In genomic region chr17:50676065-50676975, GRCh38 we compare ENCODE assay signal across 14 cellular contexts. TPM values are rescaled to one million over a fixed set of nuclear protein-coding genes. Genes with fewer than 3 reads are reported as not detected.
DNase-seq lines count a peak whose midpoint lies in the region; ATAC-seq, FAIRE-seq and TF ChIP-seq lines count a peak whose summit lies in the region.
"Had no signal": no experiment of that assay in that cellular context is flagged by ENCODE, and none has a peak within 500 bp of the region (broad histone marks: within the 10 kb centered on the region; RNA-seq: fewer than 3 reads in every experiment).

No MANE protein-coding gene starts in this region.

- CTCF ChIA-PET in PC-3 (lab: Charles Lee) = interaction anchor here (0.6 kb wide), 1 partner anchor 29 kb away, joined by 6 read pairs; no protein-coding TSS in a partner anchor

- ATAC-seq in PC-3 (no peak), mucosa of descending colon (peak; percentile 45), GM18520 (IDR thresholded peaks at IDR 0.05; ENCODE audit: unreplicated experiment) (no peak), GM18517 (IDR thresholded peaks at IDR 0.05; ENCODE audit: unreplicated experiment) (no peak), GM19035 (IDR thresholded peaks at IDR 0.05; ENCODE audit: unreplicated experiment) (no peak)

- no peaks in the 10 kb centered on the region for H4K20me1 ChIP-seq in PC-3 (ENCODE audit: low read length)

- TF ChIP-seq CTCF in PC-3 (conservative IDR thresholded peaks at IDR 0.05; ENCODE audit: low read depth, low read length) (no peak; the same call in 1 of the 2 replicates), endodermal cell (conservative IDR thresholded peaks at IDR 0.05) (no peak), mucosa of descending colon (IDR thresholded peaks at IDR 0.05) (no peak)

- peak; percentile 88 for FAIRE-seq in urothelium cell line (lab: Jason Lieb, UNC)
- FAIRE-seq: K562 had no signal

- H3K4me1 ChIP-seq in PC-3 (ENCODE audit: insufficient read depth, low read length) (peaks cover 21% of the 10 kb centered on the region), endodermal cell (ENCODE audit: control insufficient read depth, insufficient read depth, low read length) (no peaks in the 10 kb centered on the region), mucosa of descending colon (ENCODE audit: low read depth) (peaks cover 23% of the 10 kb centered on the region)

- H3K4me3 Mint-ChIP-seq in endodermal cell = no peak overlapping the region
- H3K4me3 Mint-ChIP-seq: CD8-positive, alpha-beta memory T cell had no signal

- no peak overlapping the region for H3K4me2 ChIP-seq in PC-3 (ENCODE audit: low read length)

- H3K9me3 ChIP-seq in PC-3 (ENCODE audit: low read length) = no peaks in the 10 kb centered on the region
- H3K9me3 ChIP-seq in endodermal cell (ENCODE audit: control insufficient read depth, low read length) = no peaks in the 10 kb centered on the region
- H3K9me3 ChIP-seq in mucosa of descending colon = no peaks in the 10 kb centered on the region
- H3K9me3 ChIP-seq: HAP-1 had no signal

- no peak overlapping the region for H3K4me3 ChIP-seq in PC-3 (ENCODE audit: low read length)
- H3K4me3 ChIP-seq in endodermal cell (ENCODE audit: low read length) = no peak overlapping the region
- no peak overlapping the region for H3K4me3 ChIP-seq in mucosa of descending colon
- H3K4me3 ChIP-seq: HAP-1, K562 had no signal

- H3K36me3 Mint-ChIP-seq in endodermal cell (ENCODE audit: low read depth) = no peaks in the 10 kb centered on the region
- H3K36me3 Mint-ChIP-seq: CD8-positive, alpha-beta memory T cell had no signal

- no peak overlapping the region for H3K27ac ChIP-seq in PC-3 (ENCODE audit: low read length)
- H3K27ac ChIP-seq in endodermal cell (ENCODE audit: low read depth, low read length) = no peak overlapping the region
- H3K27ac ChIP-seq: HL-60 had no signal

- no peaks in the 10 kb centered on the region for H3K27me3 Mint-ChIP-seq in endodermal cell (ENCODE audit: insufficient read depth)

- H3K79me2 ChIP-seq in PC-3 (ENCODE audit: low read length) = no peaks in the 10 kb centered on the region

- no peaks in the 10 kb centered on the region for H3K9me2 ChIP-seq in PC-3 (replicated peaks; ENCODE audit: low read length)

- no peaks in the 10 kb centered on the region for H3K27me3 ChIP-seq in PC-3 (ENCODE audit: low read length)
- no peaks in the 10 kb centered on the region for H3K27me3 ChIP-seq in endodermal cell (ENCODE audit: control insufficient read depth, insufficient read depth, low read length, poor library complexity, severe bottlenecking)

- no peaks in the 10 kb centered on the region for H3K9me3 Mint-ChIP-seq in endodermal cell
- H3K9me3 Mint-ChIP-seq: CD8-positive, alpha-beta memory T cell had no signal

- intact Hi-C loops in PC-3 (cut with micrococcal nuclease) (no loop called here), mucosa of descending colon (cut with DNase I, micrococcal nuclease) (no loop called here)

- DNase-seq in PC-3 = peak; percentile 56
- peak; percentile 30 for DNase-seq in endodermal cell
- DNase-seq in mucosa of descending colon = peak in 2 of 3 donors; percentile 66 to 68
- no peak for DNase-seq in urothelium cell line (ENCODE audit: low spot score)
- DNase-seq: CD8-positive, alpha-beta memory T cell; NCI-H1436 treated with DMSO at 0.1 percent for 48 hours; NCI-H2081; NCI-H510A treated with DMSO at 0.1 percent for 48 hours had no signal

- peaks cover 3% of the 10 kb centered on the region for H3K4me1 Mint-ChIP-seq in endodermal cell

- H3K27ac Mint-ChIP-seq in endodermal cell = no peak overlapping the region
- H3K27ac Mint-ChIP-seq: CD8-positive, alpha-beta memory T cell had no signal

- no peaks in the 10 kb centered on the region for H3F3A ChIP-seq in PC-3 (ENCODE audit: low read length, unreplicated experiment)

- BruUV-seq in PC-3 (replicated peaks; lab: Mats Ljungman, UMichigan) = no TSS peak

- no peak overlapping the region for H2AFZ ChIP-seq in PC-3 (ENCODE audit: low read length)

- WGBS in endodermal cell (ENCODE audit: insufficient coverage in 1 of 2, insufficient read length in 1 of 2), 2 experiments = 87 to 93% methylated on average over 8 to 24 of the region's 24 CpGs

- H3K9ac ChIP-seq in PC-3 (ENCODE audit: low read length) = no peak overlapping the region
- no peak overlapping the region for H3K9ac ChIP-seq in endodermal cell (ENCODE audit: extremely low read depth, low read length, poor library complexity, severe bottlenecking)

- POLR2A ChIA-PET in PC-3 (lab: Charles Lee; ENCODE audit: unreplicated experiment) = no interaction called here

- 0 out of 2 replicates have a peak, but pooled peaks cover 5% of the 10 kb centered on the region for H3K36me3 ChIP-seq in PC-3 (ENCODE audit: low read depth, low read length)
- H3K36me3 ChIP-seq in endodermal cell (ENCODE audit: control insufficient read depth, insufficient read depth, low read length) = no peaks in the 10 kb centered on the region
- H3K36me3 ChIP-seq in mucosa of descending colon (ENCODE audit: low read depth) = no peaks in the 10 kb centered on the region
- H3K36me3 ChIP-seq: HAP-1 had no signal

RNA-seq across cellular contexts. Expression of gene ANKRD40, which starts 31.4 kb away (rescaled TPM):
- total RNA-seq in PC-3 (2014; rRNA removed) (44.2 and 44.3 TPM in 2 replicates), endodermal cell (10 to 100 TPM; 44.9 to 60.3 TPM), mucosa of descending colon (10 to 100 TPM; 26.8 to 86.0 (median 29.6) TPM)
- polyA plus RNA-seq in endodermal cell (2013, experiment 1 of 2) = 38.1 TPM
- 37.3 TPM for polyA plus RNA-seq in endodermal cell (2013, experiment 2 of 2)

RNA-seq across cellular contexts. Expression of gene ABCC3, which starts 41.6 kb away (rescaled TPM):
- total RNA-seq in PC-3 (2014; rRNA removed) = 50.2 and 64.4 TPM in 2 replicates
- under 1 TPM; 0.22 to 0.91 TPM for total RNA-seq in endodermal cell
- polyA plus RNA-seq in endodermal cell (2013, experiment 1 of 2) = not detected
- polyA plus RNA-seq in endodermal cell (2013, experiment 2 of 2) = not detected
- 100 to 1,000 TPM; 166 to 453 (median 211) TPM for total RNA-seq in mucosa of descending colon
- polyA plus RNA-seq: CD8-positive, alpha-beta memory T cell had no signal

RNA-seq across cellular contexts. Expression of gene LUC7L3, which starts 43.1 kb away (rescaled TPM):
- total RNA-seq in PC-3 (2014; rRNA removed) (43.0 and 54.3 TPM in 2 replicates), endodermal cell (100 to 1,000 TPM; 122 to 169 TPM), mucosa of descending colon (100 to 1,000 TPM in 2 of 3 donors, 10 to 100 TPM in 1; 91.0 to 122 (median 114) TPM)
- 252 TPM for polyA plus RNA-seq in endodermal cell (2013, experiment 1 of 2)
- polyA plus RNA-seq in endodermal cell (2013, experiment 2 of 2) = 214 TPM

Comparison
In these comparisons a context has a peak if more than half of its experiments do, and no peak if none do; other contexts are left out.
1. RNA of gene ABCC3, which starts 41.6 kb away (total RNA-seq): 166 to 453 TPM in mucosa of descending colon and 50.2 to 64.4 TPM in PC-3; 0.22 to 0.91 TPM in endodermal cell; every median in the first group is over 10 times any median in the second.